Comparison of ENCODE assay signal across 9 cellular contexts in genomic region chr13:46665630-46666482, GRCh38.
DNase-seq lines count a peak whose midpoint lies in the region; ATAC-seq and TF ChIP-seq lines count a peak whose summit lies in the region.
"Had no signal": no experiment of that assay in that cellular context is flagged by ENCODE, and none has a peak within 500 bp of the region (broad histone marks: within the 10 kb centered on the region; RNA-seq: fewer than 3 reads in every experiment).

No MANE protein-coding gene starts in this region.

- H3K9me3 Mint-ChIP-seq in Caco-2 (ENCODE audit: unreplicated experiment): peaks cover 3% of the 10 kb centered on the region
- H3K9me3 Mint-ChIP-seq in activated T-helper 2 cell treated with anti-CD3 and anti-CD28 coated beads, Interferon-gamma antibody, Interleukin-2, Interleukin-4, amounts not matched to agents 10 μg/mL and 5 μg/mL and 100 μg/mL, durations not matched to agents 14 hours and 24 hours and 36 hours: no peaks in the 10 kb centered on the region

- POLR2A ChIA-PET in Caco-2 (lab: Charles Lee): interaction anchor here (0.6 to 1.4 kb wide), 2 partner anchors 19 to 42 kb away, joined by 3 to 4 read pairs; no protein-coding TSS in a partner anchor

- no peaks in the 10 kb centered on the region for H3K27me3 ChIP-seq in Caco-2 (replicated peaks; ENCODE audit: control insufficient read depth, insufficient read depth, low read length)
- H3K27me3 ChIP-seq in muscle layer of duodenum (ENCODE audit: low read depth, low read length): no peaks in the 10 kb centered on the region
- no peaks in the 10 kb centered on the region for H3K27me3 ChIP-seq in H7 (ENCODE audit: control insufficient read depth, insufficient read depth, low read length)

- H3K36me3 Mint-ChIP-seq in Caco-2 (ENCODE audit: insufficient read depth, unreplicated experiment): peaks cover 43% of the 10 kb centered on the region
- H3K36me3 Mint-ChIP-seq in activated T-helper 2 cell treated with anti-CD3 and anti-CD28 coated beads, Interferon-gamma antibody, Interleukin-2, Interleukin-4, amounts not matched to agents 10 μg/mL and 5 μg/mL and 100 μg/mL, durations not matched to agents 14 hours and 24 hours and 36 hours (ENCODE audit: low read depth): peaks cover 11% of the 10 kb centered on the region

- H3K36me3 ChIP-seq in Caco-2 (ENCODE audit: control insufficient read depth, insufficient read depth, low read length) (no peaks in the 10 kb centered on the region; the same call in 1 of the 2 replicates), muscle layer of duodenum (ENCODE audit: control insufficient read depth in 1 of 2, insufficient read depth in 2 of 2, low read length in 2 of 2) (peaks cover 0 to 11% of the 10 kb centered on the region in 2 donors), H7 (replicated peaks; ENCODE audit: control insufficient read depth, insufficient read depth, low read length) (no peaks in the 10 kb centered on the region)

- H3K27me3 Mint-ChIP-seq in Caco-2 (ENCODE audit: insufficient read depth, unreplicated experiment): no peaks in the 10 kb centered on the region
- H3K27me3 Mint-ChIP-seq in activated T-helper 2 cell treated with anti-CD3 and anti-CD28 coated beads, Interferon-gamma antibody, Interleukin-2, Interleukin-4, amounts not matched to agents 10 μg/mL and 5 μg/mL and 100 μg/mL, durations not matched to agents 14 hours and 24 hours and 36 hours (ENCODE audit: low read depth): no peaks in the 10 kb centered on the region

- BruUV-seq in Caco-2 (replicated peaks; lab: Mats Ljungman, UMichigan): TSS peak; percentile 99

- H3K27ac ChIP-seq in muscle layer of duodenum (ENCODE audit: low read length): peak overlapping the region; percentile 40

- H3K4me3 ChIP-seq in Caco-2 (ENCODE audit: low read depth, low read length) (no peak overlapping the region), muscle layer of duodenum (ENCODE audit: low read depth in 1 of 2, low read length in 2 of 2) (no peak overlapping the region), H7 (ENCODE audit: insufficient read depth, low read depth, low read length) (no peak overlapping the region)
- H3K4me3 ChIP-seq: lung had no signal

- no peak for TF ChIP-seq CTCF in Caco-2 (IDR thresholded peaks at IDR 0.05; ENCODE audit: insufficient read depth in 1 of 2, low read depth in 1 of 2, low read length in 1 of 2, severe bottlenecking in 1 of 2, unreplicated experiment in 1 of 2)

- H3K9me3 ChIP-seq in Caco-2 (no peaks in the 10 kb centered on the region), muscle layer of duodenum (ENCODE audit: control insufficient read depth in 1 of 2, low read length in 2 of 2) (no peaks in the 10 kb centered on the region)

- intact Hi-C loops in Caco-2 (cut with micrococcal nuclease; ENCODE audit: unreplicated experiment): loop anchor here (1.0 to 5.0 kb wide), 3 partner anchors 18 to 59 kb away; no protein-coding TSS in a partner anchor
- intact Hi-C loops in activated T-helper 2 cell treated with anti-CD3 and anti-CD28 coated beads, Interferon-gamma antibody, Interleukin-2, Interleukin-4, amounts not matched to agents 10 μg/mL and 5 μg/mL and 100 μg/mL, durations not matched to agents 14 hours and 24 hours and 36 hours (cut with micrococcal nuclease): loop anchor here (1.0 to 10.0 kb wide), 5 partner anchors 9 to 341 kb away; no protein-coding TSS in a partner anchor

- ATAC-seq in HG02610 (IDR thresholded peaks at IDR 0.05; ENCODE audit: unreplicated experiment): peak; percentile 35

- peaks cover 66% of the 10 kb centered on the region for H3K4me1 ChIP-seq in Caco-2
- peaks cover 27 to 35% of the 10 kb centered on the region in 2 donors for H3K4me1 ChIP-seq in muscle layer of duodenum (ENCODE audit: control insufficient read depth in 1 of 2, insufficient read depth in 2 of 2, low read length in 2 of 2)

- DNase-seq in Caco-2 (peak in 1 of 2 experiments; percentile 53), H7 (no peak), iPS-NIHi11 (ENCODE audit: low spot score) (no peak)
- no peak for DNase-seq in activated T-helper 2 cell treated with anti-CD3 and anti-CD28 coated beads, Interferon-gamma antibody, Interleukin-2, Interleukin-4, amounts not matched to agents 10 μg/mL and 5 μg/mL and 100 μg/mL, durations not matched to agents 14 hours and 24 hours and 36 hours (ENCODE audit: low spot score)
- no peak for DNase-seq in NK-92 treated with Interleukin-12 subunit alpha and Interleukin-12 subunit beta, amount 100 ng/mL, for 24 hours (lab: John Stamatoyannopoulos, UW)
- no peak for DNase-seq in stimulated activated CD4-positive, alpha-beta T cell treated with anti-CD3 and anti-CD28 coated beads, Interleukin-2, amount 100 ng/mL, for 48 hours

- peaks cover 62% of the 10 kb centered on the region for H3K4me1 Mint-ChIP-seq in Caco-2 (ENCODE audit: low read depth, unreplicated experiment)
- H3K4me1 Mint-ChIP-seq in activated T-helper 2 cell treated with anti-CD3 and anti-CD28 coated beads, Interferon-gamma antibody, Interleukin-2, Interleukin-4, amounts not matched to agents 10 μg/mL and 5 μg/mL and 100 μg/mL, durations not matched to agents 14 hours and 24 hours and 36 hours (ENCODE audit: low read depth): peaks cover 44% of the 10 kb centered on the region

- peak overlapping the region; percentile 67 for H3K4me3 Mint-ChIP-seq in Caco-2 (ENCODE audit: unreplicated experiment)
- H3K4me3 Mint-ChIP-seq in activated T-helper 2 cell treated with anti-CD3 and anti-CD28 coated beads, Interferon-gamma antibody, Interleukin-2, Interleukin-4, amounts not matched to agents 10 μg/mL and 5 μg/mL and 100 μg/mL, durations not matched to agents 14 hours and 24 hours and 36 hours (ENCODE audit: low read depth): no peak overlapping the region

- CTCF ChIA-PET in Caco-2 (lab: Charles Lee): interaction anchor here (1.2 kb wide), 1 partner anchor 23 kb away, joined by 5 read pairs; no protein-coding TSS in a partner anchor

- peak overlapping the region; percentile 89 for H3K27ac Mint-ChIP-seq in Caco-2 (ENCODE audit: unreplicated experiment)
- H3K27ac Mint-ChIP-seq in activated T-helper 2 cell treated with anti-CD3 and anti-CD28 coated beads, Interferon-gamma antibody, Interleukin-2, Interleukin-4, amounts not matched to agents 10 μg/mL and 5 μg/mL and 100 μg/mL, durations not matched to agents 14 hours and 24 hours and 36 hours: peak overlapping the region; percentile 30
